In the genomic region with DNA sequence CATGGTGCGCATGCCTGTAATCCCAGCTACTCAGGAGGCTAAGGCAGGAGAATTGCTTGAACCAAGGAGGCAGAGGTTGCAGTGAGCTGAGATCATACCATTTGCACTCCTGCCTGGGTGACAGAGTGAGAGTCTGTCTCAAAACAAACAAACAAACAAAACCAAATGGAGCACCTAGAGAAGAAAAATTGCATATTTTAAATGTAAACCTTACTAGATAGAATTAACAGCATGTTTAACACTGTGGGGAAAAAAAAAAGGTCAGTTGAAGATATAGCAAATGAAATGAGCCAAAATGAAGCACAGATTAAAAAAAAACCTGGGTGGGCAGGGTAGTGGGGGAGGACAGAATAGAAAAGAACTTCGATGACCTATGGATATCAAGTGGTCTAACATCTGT, we compare ENCODE assay signal across 9 cellular contexts. TPM values are rescaled to one million over a fixed set of nuclear protein-coding genes. Genes with fewer than 3 reads are reported as not detected.
"Had no signal": no experiment of that assay in that cellular context is flagged by ENCODE, and none has a peak within 500 bp of the region (broad histone marks: within the 10 kb centered on the region; RNA-seq: fewer than 3 reads in every experiment).

No MANE protein-coding gene starts in this region.

- H3K27ac Mint-ChIP-seq: IgD-negative memory B cell had no signal

- H3K36me3 Mint-ChIP-seq: IgD-negative memory B cell had no signal

- ATAC-seq: HepG2 had no signal

- H3K9ac ChIP-seq: KMS-11 had no signal

- H3K9me3 Mint-ChIP-seq: IgD-negative memory B cell had no signal

- H3K27ac ChIP-seq: HL-60, KMS-11 had no signal

- H3K4me2 ChIP-seq: KMS-11 had no signal

- DNase-seq: IMR-90, KBM-7, KG1 had no signal

- FAIRE-seq: HepG2, HTR-8/SVneo had no signal

- H3K4me1 Mint-ChIP-seq: IgD-negative memory B cell had no signal

- H3K4me3 Mint-ChIP-seq: IgD-negative memory B cell had no signal

RNA-seq across cellular contexts. Expression of a gene that starts 7.3 kb away (rescaled TPM):
- total RNA-seq: HT1080, IMR-90 had no signal
- polyA plus RNA-seq: IMR-90 had no signal

RNA-seq across cellular contexts. Expression of a gene that starts 51.4 kb away (rescaled TPM):
- total RNA-seq: IMR-90 had no signal
- polyA plus RNA-seq: IMR-90 had no signal
